ENCODE assay signal across 11 cellular contexts in the genomic region with DNA sequence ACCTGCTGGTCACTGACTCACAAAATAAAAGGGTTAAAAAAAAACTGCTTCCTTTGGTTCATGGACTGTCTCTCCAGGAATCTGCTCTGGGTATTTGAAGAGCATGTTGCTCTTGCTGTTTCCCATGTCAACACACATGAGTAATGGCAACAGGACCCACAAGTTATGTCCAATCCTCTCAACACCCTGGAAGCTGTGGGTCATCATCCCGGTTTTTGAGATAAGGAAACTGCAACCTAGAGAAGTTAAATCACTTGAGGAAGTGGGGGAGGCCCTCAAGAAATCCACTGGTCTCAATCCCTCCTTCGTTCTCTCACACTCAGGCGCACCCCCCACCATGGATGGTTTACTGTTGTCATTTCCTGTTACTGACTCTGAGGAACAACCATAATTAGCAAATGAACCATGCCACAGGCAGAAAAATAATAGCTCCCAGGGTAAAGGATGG. TPM values are rescaled to one million over a fixed set of nuclear protein-coding genes. Genes with fewer than 3 reads are reported as not detected.
A peak's percentile ranks its signal among the peaks of the same experiment; 100 is the strongest.
DNase-seq lines count a peak whose midpoint lies in the region; ATAC-seq and TF ChIP-seq lines count a peak whose summit lies in the region.
"Had no signal": no experiment of that assay in that cellular context is flagged by ENCODE, and none has a peak within 500 bp of the region (broad histone marks: within the 10 kb centered on the region; RNA-seq: fewer than 3 reads in every experiment).

No MANE protein-coding gene starts in this region.

- peak overlapping the region; percentile 85 for H3K27ac Mint-ChIP-seq in activated T-cell treated with anti-CD3 and anti-CD28 coated beads, Interleukin-2, amount 50 U/mL, for 24 hours

- 32% methylated on average over 3 of the region's 3 CpGs for WGBS in right cardiac atrium

- no peaks in the 10 kb centered on the region for H3K4me1 ChIP-seq in right cardiac atrium (ENCODE audit: control insufficient read depth, insufficient read depth, low read length)
- H3K4me1 ChIP-seq: colonic mucosa had no signal

- intact Hi-C loops in posterior vena cava (cut with DNase I) (loop anchor here in 1 of 2 donors (10.0 kb wide), 1 partner anchor 394 kb away; no protein-coding TSS in a partner anchor), right cardiac atrium (cut with DNase I) (loop anchor here in 1 of 4 donors (10.0 kb wide), 1 partner anchor 194 kb away; no protein-coding TSS in a partner anchor)

- no peak overlapping the region for H3K4me3 ChIP-seq in cardiac fibroblast (replicated peaks in 1 of 2; ENCODE audit: low read depth in 2 of 2, low read length in 2 of 2)
- no peak overlapping the region for H3K4me3 ChIP-seq in right cardiac atrium (ENCODE audit: low read length)
- H3K4me3 ChIP-seq: colonic mucosa had no signal

- no peaks in the 10 kb centered on the region for H3K27me3 Mint-ChIP-seq in activated T-cell treated with anti-CD3 and anti-CD28 coated beads, Interleukin-2, amount 50 U/mL, for 24 hours

- no peaks in the 10 kb centered on the region for H3K9me3 ChIP-seq in right cardiac atrium (ENCODE audit: control insufficient read depth, low read length)
- H3K9me3 ChIP-seq: colonic mucosa had no signal

- no peaks in the 10 kb centered on the region for H3K9me3 Mint-ChIP-seq in activated T-cell treated with anti-CD3 and anti-CD28 coated beads, Interleukin-2, amount 50 U/mL, for 24 hours

- ATAC-seq in HG03354 (IDR thresholded peaks at IDR 0.05; ENCODE audit: poor library complexity, severe bottlenecking, unreplicated experiment) (no peak), GM18868 (IDR thresholded peaks at IDR 0.05; ENCODE audit: unreplicated experiment) (no peak), right cardiac atrium (no peak)

- TF ChIP-seq CTCF in cardiac fibroblast (IDR thresholded peaks at IDR 0.05; ENCODE audit: low read depth, low read length): no peak

- no peaks in the 10 kb centered on the region for H3K27me3 ChIP-seq in right cardiac atrium (ENCODE audit: control insufficient read depth, insufficient read depth)
- H3K27me3 ChIP-seq: colonic mucosa had no signal

- DNase-seq in activated T-cell treated with anti-CD3 and anti-CD28 coated beads, Interleukin-2, amount 50 U/mL, for 24 hours: no peak
- no peak for DNase-seq in activated T-cell treated with anti-CD3 and anti-CD28 coated beads, Interleukin-2, amount 50 U/mL, for 1 hour
- peak; percentile 55 for DNase-seq in OCI-M1 (lab: John Stamatoyannopoulos, UW)
- DNase-seq in cardiac fibroblast (ENCODE audit: low read depth in 2 of 2): peak; percentile 77 to 83
- peak; percentile 23 for DNase-seq in posterior vena cava (ENCODE audit: low spot score)
- DNase-seq in right cardiac atrium: no peak
- DNase-seq: colonic mucosa, NCI-H510A treated with DMSO at 0.1 percent for 48 hours had no signal

- peaks cover 63% of the 10 kb centered on the region for H3K36me3 Mint-ChIP-seq in activated T-cell treated with anti-CD3 and anti-CD28 coated beads, Interleukin-2, amount 50 U/mL, for 24 hours (ENCODE audit: low read depth)

- no peak overlapping the region for H3K27ac ChIP-seq in right cardiac atrium (ENCODE audit: low read length)
- H3K27ac ChIP-seq: colonic mucosa, VCaP had no signal

- no peak overlapping the region for H3K4me3 Mint-ChIP-seq in activated T-cell treated with anti-CD3 and anti-CD28 coated beads, Interleukin-2, amount 50 U/mL, for 24 hours

- peaks cover 10% of the 10 kb centered on the region for H3K4me1 Mint-ChIP-seq in activated T-cell treated with anti-CD3 and anti-CD28 coated beads, Interleukin-2, amount 50 U/mL, for 24 hours (ENCODE audit: low read depth)

RNA-seq across cellular contexts. Expression of a gene that starts 12.4 kb away (rescaled TPM):
- total RNA-seq in posterior vena cava: 10 to 100 TPM; 36.1 to 48.1 TPM
- total RNA-seq in right cardiac atrium: 10 to 100 TPM; 61.8 to 85.7 (median 79.8) TPM
- polyA plus RNA-seq in right cardiac atrium: 116 TPM

RNA-seq across cellular contexts. Expression of a gene that starts 54.7 kb away (rescaled TPM):
- 100 to 1,000 TPM; 116 to 124 TPM for total RNA-seq in posterior vena cava
- total RNA-seq in right cardiac atrium: 100 to 1,000 TPM; 134 to 163 (median 151) TPM
- 289 TPM for polyA plus RNA-seq in right cardiac atrium

Comparison
In these comparisons a context has a peak if more than half of its experiments do, and no peak if none do; other contexts are left out.
1. DNase-seq: peak in OCI-M1 (single experiment), cardiac fibroblast (2 of 2) and posterior vena cava (single experiment); none in activated T-cell treated with anti-CD3 and anti-CD28 coated beads, Interleukin-2, amount 50 U/mL, for 24 hours (single experiment), activated T-cell treated with anti-CD3 and anti-CD28 coated beads, Interleukin-2, amount 50 U/mL, for 1 hour (single experiment) and right cardiac atrium (0 of 3).